8 cellular contexts compared by ENCODE assay signal in genomic region chr10:96831867-96832720, GRCh38. TPM values are rescaled to one million over a fixed set of nuclear protein-coding genes. Genes with fewer than 3 reads are reported as not detected.
DNase-seq lines count a peak whose midpoint lies in the region; ATAC-seq and TF ChIP-seq lines count a peak whose summit lies in the region.

TSS of gene LCOR (plus strand) at chr10:96832298. CDS start at chr10:96949058, 116,760 bp downstream.

- H3K27ac Mint-ChIP-seq in activated naive CD4-positive, alpha-beta T cell treated with anti-CD3 and anti-CD28 coated beads for 36 hours, result peak within 1 kb of the TSS; percentile 94

- no peaks in the 10 kb centered on the region for H3K36me3 ChIP-seq in SK-N-MC (ENCODE audit: insufficient read depth, low read length)
- no peaks in the 10 kb centered on the region for H3K36me3 ChIP-seq in gastroesophageal sphincter

- H3K27me3 ChIP-seq in gastroesophageal sphincter, result no peaks in the 10 kb centered on the region

- peak; percentile 93 for ATAC-seq in gastroesophageal sphincter

- DNase-seq in ELR (ENCODE audit: low read depth) (peak; percentile 88), H4 (ENCODE audit: low spot score) (peak; percentile 67), M059J (ENCODE audit: low read depth) (peak; percentile 80), SK-N-MC (ENCODE audit: low read depth, low spot score) (no peak), nucleus accumbens (lab: John Stamatoyannopoulos, UW) (peak in 55 of 56 donors; percentile 32 to 96 (median 86)), substantia nigra (lab: John Stamatoyannopoulos, UW) (peak; percentile 37 to 95 (median 85))
- DNase-seq in activated naive CD4-positive, alpha-beta T cell treated with anti-CD3 and anti-CD28 coated beads for 36 hours, result peak; percentile 83

- no peaks in the 10 kb centered on the region for H3K9me3 Mint-ChIP-seq in activated naive CD4-positive, alpha-beta T cell treated with anti-CD3 and anti-CD28 coated beads for 36 hours

- H3K4me1 Mint-ChIP-seq in activated naive CD4-positive, alpha-beta T cell treated with anti-CD3 and anti-CD28 coated beads for 36 hours (ENCODE audit: low read depth), result peaks cover 43% of the 10 kb centered on the region

- TF ChIP-seq EP300 in gastroesophageal sphincter (IDR thresholded peaks at IDR 0.05), result no peak

- H3K9me3 ChIP-seq in SK-N-MC (ENCODE audit: low read depth, low read length) (no peaks in the 10 kb centered on the region), gastroesophageal sphincter (no peaks in the 10 kb centered on the region)

- WGBS in gastroesophageal sphincter (ENCODE audit: low coverage in 1 of 2), 2 donors, result no CpG with 5 or more reads among the region's 112 CpGs

- peak in 3 of 4 experiments; percentile 7 to 35 (median 28) for TF ChIP-seq CTCF in gastroesophageal sphincter (IDR thresholded peaks at IDR 0.05)

- H3K27me3 Mint-ChIP-seq in activated naive CD4-positive, alpha-beta T cell treated with anti-CD3 and anti-CD28 coated beads for 36 hours (ENCODE audit: low read depth), result no peaks in the 10 kb centered on the region

- peak; percentile 87 to 88 for TF ChIP-seq POLR2A in gastroesophageal sphincter (IDR thresholded peaks at IDR 0.05)

- H3K4me3 ChIP-seq in SK-N-MC, result peak within 1 kb of the TSS; percentile 77
- peak within 1 kb of the TSS; percentile 89 to 97 for H3K4me3 ChIP-seq in gastroesophageal sphincter

- H3K4me1 ChIP-seq in gastroesophageal sphincter, result peaks cover 0 to 55% (median 9%) of the 10 kb centered on the region in 3 donors

- CTCF ChIA-PET in activated naive CD4-positive, alpha-beta T cell treated with anti-CD3 and anti-CD28 coated beads for 36 hours (lab: Charles Lee), result interaction anchor here (0.6 kb wide), 1 partner anchor 205 kb away, joined by 3 read pairs; no protein-coding TSS in a partner anchor

- H3K4me3 Mint-ChIP-seq in activated naive CD4-positive, alpha-beta T cell treated with anti-CD3 and anti-CD28 coated beads for 36 hours, result peak within 1 kb of the TSS; percentile 88

- peak within 1 kb of the TSS; percentile 62 for H3K9ac ChIP-seq in SK-N-MC (ENCODE audit: insufficient read length)

- peak within 1 kb of the TSS; percentile 68; the same call in 1 of the 2 replicates for H3K27ac ChIP-seq in SK-N-MC
- H3K27ac ChIP-seq in gastroesophageal sphincter, result peak within 1 kb of the TSS; percentile 90 to 99 (median 97)
- H3K27ac ChIP-seq in substantia nigra (ENCODE audit: low read depth, low read length, poor library complexity, severe bottlenecking), result peak within 1 kb of the TSS; percentile 91

- intact Hi-C loops in activated naive CD4-positive, alpha-beta T cell treated with anti-CD3 and anti-CD28 coated beads for 36 hours (cut with micrococcal nuclease), result loop anchor here (1.0 to 10.0 kb wide), 13 partner anchors 41 to 809 kb away; partner anchors contain the start of genes ARHGAP19, FRAT2, PI4K2A and PIK3AP1

- H3K36me3 Mint-ChIP-seq in activated naive CD4-positive, alpha-beta T cell treated with anti-CD3 and anti-CD28 coated beads for 36 hours (ENCODE audit: low read depth), result peaks cover 6% of the 10 kb centered on the region

RNA-seq across cellular contexts. Expression of gene LCOR, which starts in this region (rescaled TPM):
- total RNA-seq in H4 (2014; rRNA removed; shearing (Covaris generic)), result 4.7 and 6.4 TPM in 2 replicates
- 7.2 and 15.8 TPM in 2 replicates for total RNA-seq in M059J (2014; rRNA removed; shearing (Covaris generic))
- 10 to 100 TPM; 18.1 to 22.9 TPM for total RNA-seq in activated naive CD4-positive, alpha-beta T cell treated with anti-CD3 and anti-CD28 coated beads for 36 hours
- 100 to 1,000 TPM in 1 of 4 donors, 10 to 100 TPM in 3; 22.3 to 220 (median 38.5) TPM for total RNA-seq in gastroesophageal sphincter
